Comparison of ENCODE assay signal across 2 cellular contexts in the genomic region with DNA sequence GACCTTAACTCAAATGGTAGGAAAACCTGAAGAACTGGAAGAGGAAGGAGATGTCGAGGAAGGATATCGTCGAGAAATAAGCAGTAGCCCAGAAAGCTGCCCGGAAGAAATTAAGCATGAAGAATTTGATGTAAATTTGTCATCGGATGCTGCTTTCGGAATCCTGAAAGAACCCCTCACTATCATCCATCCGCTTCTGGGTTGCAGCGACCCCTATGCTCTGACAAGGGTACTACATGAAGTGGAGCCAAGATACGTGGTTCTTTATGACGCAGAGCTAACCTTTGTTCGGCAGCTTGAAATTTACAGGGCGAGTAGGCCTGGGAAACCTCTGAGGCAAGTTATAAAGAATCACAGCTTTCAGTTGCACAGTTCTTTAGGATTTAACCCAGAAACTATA.
TF ChIP-seq lines count a peak whose summit lies in the region.

No MANE protein-coding gene starts in this region.

TF ChIP-seq in WTC11, 78 proteins besides CTCF, POLR2A, EP300 and RAD21:
- TF ChIP-seq FOXK1 (CRISPR knock-in tag; IDR thresholded peaks at IDR 0.05) (no peak), ZNF671 (CRISPR knock-in tag; IDR thresholded peaks at IDR 0.05) (no peak), SMAD4 (CRISPR knock-in tag; IDR thresholded peaks at IDR 0.05) (no peak), SP1 (CRISPR knock-in tag; conservative IDR thresholded peaks at IDR 0.05) (no peak), TP53 (CRISPR knock-in tag; IDR thresholded peaks at IDR 0.05) (no peak), RELA (CRISPR knock-in tag; IDR thresholded peaks at IDR 0.05; ENCODE audit: borderline replicate concordance) (no peak), PRRX2 (CRISPR knock-in tag; IDR thresholded peaks at IDR 0.05) (no peak), ZNF317 (CRISPR knock-in tag; IDR thresholded peaks at IDR 0.05; ENCODE audit: borderline replicate concordance, low read depth) (no peak), ATF2 (CRISPR knock-in tag; IDR thresholded peaks at IDR 0.05; ENCODE audit: borderline replicate concordance, low read depth) (no peak), ERG (CRISPR knock-in tag; IDR thresholded peaks at IDR 0.05) (no peak), KAT7 (CRISPR knock-in tag; IDR thresholded peaks at IDR 0.05; ENCODE audit: borderline replicate concordance) (no peak), NFATC4 (CRISPR knock-in tag; IDR thresholded peaks at IDR 0.05) (no peak), ATF3 (CRISPR knock-in tag; conservative IDR thresholded peaks at IDR 0.05) (no peak), TCF7 (CRISPR knock-in tag; IDR thresholded peaks at IDR 0.05; ENCODE audit: low read depth) (no peak), MXD4 (CRISPR knock-in tag; IDR thresholded peaks at IDR 0.05; ENCODE audit: borderline replicate concordance) (no peak), SMAD3 (CRISPR knock-in tag; IDR thresholded peaks at IDR 0.05; ENCODE audit: borderline replicate concordance) (no peak), ZNF532 (CRISPR knock-in tag; IDR thresholded peaks at IDR 0.05; ENCODE audit: borderline replicate concordance) (no peak)

TF ChIP-seq in HepG2, 621 proteins besides CTCF, POLR2A, EP300 and RAD21:
- TF ChIP-seq PRPF4 (IDR thresholded peaks at IDR 0.05; ENCODE audit: low read depth, low read length, poor library complexity, severe bottlenecking) (peak; percentile 66), ZBTB38 (CRISPR knock-in tag; IDR thresholded peaks at IDR 0.05) (peak; percentile 75; the same call in 1 of the 2 replicates), HNF4G (IDR thresholded peaks at IDR 0.05; ENCODE audit: borderline replicate concordance, low read depth, low read length) (0 out of 2 replicates have a peak, but pooled peaks have one; percentile 7), HNF4G (CRISPR knock-in tag; IDR thresholded peaks at IDR 0.05; ENCODE audit: borderline replicate concordance, low read depth) (no peak), ZBTB33 (CRISPR knock-in tag; IDR thresholded peaks at IDR 0.05) (peak; percentile 36; the same call in 1 of the 2 replicates), ZBTB21 (CRISPR knock-in tag; IDR thresholded peaks at IDR 0.05) (no peak)
